1 cellular context compared by ENCODE assay signal in genomic region chr9:89418882-89419641, GRCh38.
TF ChIP-seq lines count a peak whose summit lies in the region.

No MANE protein-coding gene starts in this region.

TF ChIP-seq in GM12878, 131 proteins besides CTCF, POLR2A, EP300 and RAD21 (continued from another document and continues in another):
- TF ChIP-seq USF2 (IDR thresholded peaks at IDR 0.05; ENCODE audit: borderline replicate concordance, low read depth, low read length) (no peak), ZBTB33 (IDR thresholded peaks at IDR 0.05) (no peak), PAX5 (IDR thresholded peaks at IDR 0.05; ENCODE audit: borderline replicate concordance, low read depth, low read length) (no peak), ATF3 (IDR thresholded peaks at IDR 0.05; ENCODE audit: borderline replicate concordance, extremely low read depth, low read depth, low read length) (no peak), IRF5 (IDR thresholded peaks at IDR 0.05; ENCODE audit: borderline replicate concordance) (no peak), PKNOX1 (IDR thresholded peaks at IDR 0.05) (no peak), SIX5 (IDR thresholded peaks at IDR 0.05; ENCODE audit: low read depth, low read length, severe bottlenecking) (no peak), POLR2AphosphoS5 (IDR thresholded peaks at IDR 0.05; ENCODE audit: low read length) (no peak; the same call in 1 of the 2 replicates), GABPA (IDR thresholded peaks at IDR 0.05; ENCODE audit: low read depth) (no peak), KAT2A (conservative IDR thresholded peaks at IDR 0.05; ENCODE audit: control insufficient read depth, low read depth, low read length) (no peak), SIN3A (IDR thresholded peaks at IDR 0.05; ENCODE audit: low read depth, low read length) (no peak), SP1 (IDR thresholded peaks at IDR 0.05; ENCODE audit: low read depth, low read length) (no peak), MLLT1 (IDR thresholded peaks at IDR 0.05) (0 out of 2 replicates have a peak, but pooled peaks have one; percentile 10), SREBF1 (IDR thresholded peaks at IDR 0.05; ENCODE audit: low read length) (no peak; the same call in 1 of the 2 replicates), BHLHE40 (IDR thresholded peaks at IDR 0.05; ENCODE audit: borderline replicate concordance in 1 of 2, low read depth in 2 of 2, low read length in 1 of 2) (peak; percentile 50 to 71; a peak in 2 of 4 replicates), SREBF2 (IDR thresholded peaks at IDR 0.05; ENCODE audit: low read length) (no peak), RBBP5 (conservative IDR thresholded peaks at IDR 0.05) (no peak), E2F4 (IDR thresholded peaks at IDR 0.05; ENCODE audit: low read depth, low read length) (no peak), EGR1 (IDR thresholded peaks at IDR 0.05; ENCODE audit: borderline replicate concordance in 1 of 2, low read depth in 2 of 2, low read length in 2 of 2) (no peak), MTA3 (IDR thresholded peaks at IDR 0.05; ENCODE audit: borderline replicate concordance, low read length) (no peak), RCOR1 (conservative IDR thresholded peaks at IDR 0.05; ENCODE audit: low read depth, low read length) (no peak), RAD51 (IDR thresholded peaks at IDR 0.05) (no peak), TCF3 (IDR thresholded peaks at IDR 0.05; ENCODE audit: borderline replicate concordance, insufficient read depth, low read depth, low read length) (no peak), ATF2 (IDR thresholded peaks at IDR 0.05; ENCODE audit: low read length) (no peak), STAT3 (IDR thresholded peaks at IDR 0.05; ENCODE audit: low read depth, low read length) (no peak), BMI1 (IDR thresholded peaks at IDR 0.05; ENCODE audit: borderline replicate concordance) (no peak), NR2C2 (IDR thresholded peaks at IDR 0.05; ENCODE audit: borderline replicate concordance, control insufficient read depth, insufficient read length, low read depth) (no peak), PBX3 (IDR thresholded peaks at IDR 0.05; ENCODE audit: insufficient replicate concordance, low read depth, low read length) (no peak), CHD2 (IDR thresholded peaks at IDR 0.05; ENCODE audit: borderline replicate concordance, low read depth, low read length) (no peak), HDAC2 (IDR thresholded peaks at IDR 0.05) (no peak), RUNX3 (IDR thresholded peaks at IDR 0.05; ENCODE audit: low read length) (no peak), CUX1 (IDR thresholded peaks at IDR 0.05; ENCODE audit: insufficient replicate concordance, low read depth, low read length) (no peak), ELK1 (IDR thresholded peaks at IDR 0.05; ENCODE audit: low read depth, low read length) (peak; percentile 50; the same call in 1 of the 2 replicates), BRCA1 (IDR thresholded peaks at IDR 0.05; ENCODE audit: low read depth, low read length) (no peak), SMC3 (IDR thresholded peaks at IDR 0.05; ENCODE audit: borderline replicate concordance, low read length) (no peak; the same call in 1 of the 2 replicates), TCF12 (IDR thresholded peaks at IDR 0.05; ENCODE audit: low read depth, low read length) (no peak), RFX5 (IDR thresholded peaks at IDR 0.05; ENCODE audit: low read depth, low read length) (no peak), HCFC1 (IDR thresholded peaks at IDR 0.05; ENCODE audit: low read length) (no peak), YY1 (IDR thresholded peaks at IDR 0.05; ENCODE audit: low read depth, low read length) (peak; percentile 16; the same call in 1 of the 2 replicates)
